ENCODE assay signal across 27 cellular contexts in the genomic region with DNA sequence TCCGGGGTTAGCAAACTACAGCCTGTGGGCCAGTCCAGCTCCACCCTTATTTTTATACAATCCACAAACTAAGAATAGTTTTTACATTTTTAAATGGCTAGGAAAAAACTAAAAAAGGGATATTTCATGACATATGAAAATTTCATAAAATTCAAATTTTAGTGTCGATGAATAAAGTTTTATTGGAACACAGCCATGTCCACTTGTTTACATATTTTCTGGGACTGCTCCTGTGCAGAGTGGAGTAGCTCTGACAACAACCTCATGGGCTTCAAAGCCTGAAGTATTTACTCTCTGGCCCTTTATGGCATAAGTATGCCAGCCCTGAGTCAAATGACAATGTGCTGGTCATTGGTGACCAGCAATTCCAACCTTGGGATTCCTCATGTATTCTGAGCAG. TPM values are rescaled to one million over a fixed set of nuclear protein-coding genes. Genes with fewer than 3 reads are reported as not detected.
A peak's percentile ranks its signal among the peaks of the same experiment; 100 is the strongest.
DNase-seq lines count a peak whose midpoint lies in the region; ATAC-seq and TF ChIP-seq lines count a peak whose summit lies in the region.
"Had no signal": no experiment of that assay in that cellular context is flagged by ENCODE, and none has a peak within 500 bp of the region (broad histone marks: within the 10 kb centered on the region; RNA-seq: fewer than 3 reads in every experiment).

No MANE protein-coding gene starts in this region.

- ATAC-seq in heart left ventricle, result no peak
- ATAC-seq in Right ventricle myocardium superior (ENCODE audit: poor library complexity), result no peak
- no peak for ATAC-seq in naive thymus-derived CD8-positive, alpha-beta T cell
- ATAC-seq in stimulated activated naive CD8-positive, alpha-beta T cell treated with anti-CD3 and anti-CD28 coated beads, Interleukin-15, amount 100 ng/mL, for 72 hours, result no peak
- ATAC-seq: foreskin keratinocyte had no signal

- intact Hi-C loops in heart left ventricle (cut with DNase I), result no loop called here
- intact Hi-C loops in Right ventricle myocardium superior (cut with DNase I), result no loop called here
- intact Hi-C loops in uterus (cut with DNase I; ENCODE audit: low total_unique reads), result no loop called here

- no peaks in the 10 kb centered on the region for H3K27me3 Mint-ChIP-seq in naive thymus-derived CD8-positive, alpha-beta T cell
- H3K27me3 Mint-ChIP-seq in stimulated activated naive CD8-positive, alpha-beta T cell treated with anti-CD3 and anti-CD28 coated beads, Interleukin-15, amount 100 ng/mL, for 72 hours, result no peaks in the 10 kb centered on the region
- H3K27me3 Mint-ChIP-seq: activated CD4-positive, alpha-beta T cell treated with anti-CD3 and anti-CD28 coated beads, Interleukin-2, amount 10 ng/mL, durations not matched to agents 7 days and 5 days had no signal

- TF ChIP-seq CTCF in heart left ventricle (IDR thresholded peaks at IDR 0.05) (no peak), uterus (IDR thresholded peaks at IDR 0.05) (no peak)

- no peaks in the 10 kb centered on the region for H3K36me3 Mint-ChIP-seq in naive thymus-derived CD8-positive, alpha-beta T cell
- H3K36me3 Mint-ChIP-seq: CD4-positive, CD25-positive, alpha-beta regulatory T cell had no signal

- no peaks in the 10 kb centered on the region for H3K9me3 Mint-ChIP-seq in naive thymus-derived CD8-positive, alpha-beta T cell
- H3K9me3 Mint-ChIP-seq in stimulated activated naive CD8-positive, alpha-beta T cell treated with anti-CD3 and anti-CD28 coated beads, Interleukin-15, amount 100 ng/mL, for 72 hours, result no peaks in the 10 kb centered on the region
- H3K9me3 Mint-ChIP-seq: activated CD4-positive, alpha-beta T cell treated with anti-CD3 and anti-CD28 coated beads, Interleukin-2, amount 10 ng/mL, durations not matched to agents 7 days and 5 days; CD4-positive, CD25-positive, alpha-beta regulatory T cell; T-helper 1 cell treated with Interleukin-12 subunit alpha and Interleukin-12 subunit beta and Interleukin-4 antibody, amounts not matched to agents 30 μg/mL and 1 μg/mL, for 36 hours had no signal

- POLR2A ChIA-PET in naive thymus-derived CD8-positive, alpha-beta T cell (lab: Charles Lee), result interaction anchor here (6.8 to 7.9 kb wide), 2 partner anchors 8 to 18 kb away, joined by 125 to 257 read pairs; a partner anchor contains a TSS

- no peaks in the 10 kb centered on the region for H3K36me3 ChIP-seq in heart left ventricle
- H3K36me3 ChIP-seq in effector memory CD4-positive, alpha-beta T cell (ENCODE audit: control insufficient read depth, insufficient read depth, low read length), result no peaks in the 10 kb centered on the region
- H3K36me3 ChIP-seq in uterus, result no peaks in the 10 kb centered on the region
- H3K36me3 ChIP-seq: adrenal gland, prostate gland had no signal

- H3K27me3 ChIP-seq in heart left ventricle (no peaks in the 10 kb centered on the region), uterus (no peaks in the 10 kb centered on the region)
- no peaks in the 10 kb centered on the region for H3K27me3 ChIP-seq in effector memory CD4-positive, alpha-beta T cell (replicated peaks; ENCODE audit: control insufficient read depth, insufficient read depth, low read length, poor library complexity, severe bottlenecking)
- H3K27me3 ChIP-seq: adrenal gland had no signal

- peaks cover 26 to 63% (median 57%) of the 10 kb centered on the region in 4 donors for H3K4me1 Mint-ChIP-seq in naive thymus-derived CD8-positive, alpha-beta T cell
- H3K4me1 Mint-ChIP-seq in stimulated activated naive CD8-positive, alpha-beta T cell treated with anti-CD3 and anti-CD28 coated beads, Interleukin-15, amount 100 ng/mL, for 72 hours, result peaks cover 49% of the 10 kb centered on the region

- WGBS in heart left ventricle, 4 donors, result 54 to 77% (median 65%) methylated on average over 2 of the region's 2 CpGs

- peak overlapping the region; percentile 69 to 93 (median 84) for H3K27ac ChIP-seq in heart left ventricle
- peak overlapping the region; percentile 68 for H3K27ac ChIP-seq in effector memory CD4-positive, alpha-beta T cell (ENCODE audit: insufficient read depth, low read length, poor library complexity, severe bottlenecking)
- peak overlapping the region; percentile 54 to 71 for H3K27ac ChIP-seq in uterus
- H3K27ac ChIP-seq: foreskin keratinocyte, KMS-11, prostate gland had no signal

- peak overlapping the region in 2 of 10 donors; percentile 10 to 41 for H3K4me3 Mint-ChIP-seq in naive thymus-derived CD8-positive, alpha-beta T cell
- H3K4me3 Mint-ChIP-seq in stimulated activated naive CD8-positive, alpha-beta T cell treated with anti-CD3 and anti-CD28 coated beads, Interleukin-15, amount 100 ng/mL, for 72 hours, result no peak overlapping the region
- H3K4me3 Mint-ChIP-seq: activated CD4-positive, alpha-beta T cell treated with anti-CD3 and anti-CD28 coated beads, Interleukin-2, amount 10 ng/mL, durations not matched to agents 7 days and 5 days; T-helper 1 cell treated with Interleukin-12 subunit alpha and Interleukin-12 subunit beta and Interleukin-4 antibody, amounts not matched to agents 30 μg/mL and 1 μg/mL, for 36 hours had no signal

- H3K27ac Mint-ChIP-seq in naive thymus-derived CD8-positive, alpha-beta T cell, result peak overlapping the region; percentile 79 to 100 (median 93)
- no peak overlapping the region for H3K27ac Mint-ChIP-seq in stimulated activated naive CD8-positive, alpha-beta T cell treated with anti-CD3 and anti-CD28 coated beads, Interleukin-15, amount 100 ng/mL, for 72 hours
- H3K27ac Mint-ChIP-seq: T-helper 1 cell treated with Interleukin-12 subunit alpha and Interleukin-12 subunit beta and Interleukin-4 antibody, amounts not matched to agents 30 μg/mL and 1 μg/mL, for 36 hours had no signal

- H3K9me3 ChIP-seq in heart left ventricle (no peaks in the 10 kb centered on the region), uterus (no peaks in the 10 kb centered on the region)
- no peaks in the 10 kb centered on the region for H3K9me3 ChIP-seq in effector memory CD4-positive, alpha-beta T cell (ENCODE audit: control insufficient read depth, low read length)
- H3K9me3 ChIP-seq: adrenal gland, prostate gland had no signal

- H3K4me1 ChIP-seq in heart left ventricle (peaks cover 0 to 78% (median 52%) of the 10 kb centered on the region in 12 donors), uterus (no peaks in the 10 kb centered on the region)
- H3K4me1 ChIP-seq in effector memory CD4-positive, alpha-beta T cell (ENCODE audit: control insufficient read depth, insufficient read depth, low read length, poor library complexity, severe bottlenecking), result peaks cover 39% of the 10 kb centered on the region
- H3K4me1 ChIP-seq: foreskin keratinocyte, prostate gland had no signal

- no peak for DNase-seq in heart left ventricle
- DNase-seq in Right ventricle myocardium superior, result no peak
- DNase-seq in effector memory CD4-positive, alpha-beta T cell, result no peak
- DNase-seq in naive thymus-derived CD8-positive, alpha-beta T cell, result no peak
- DNase-seq in uterus, result no peak
- no peak for DNase-seq in SIG-M5 (lab: John Stamatoyannopoulos, UW)
- no peak for DNase-seq in SKM-1 (lab: John Stamatoyannopoulos, UW; ENCODE audit: unreplicated experiment)
- no peak for DNase-seq in stimulated activated naive CD8-positive, alpha-beta T cell treated with anti-CD3 and anti-CD28 coated beads, Interleukin-15, amount 100 ng/mL, for 72 hours
- DNase-seq: activated CD4-positive, alpha-beta T cell treated with anti-CD3 and anti-CD28 coated beads, Interleukin-2, amount 10 ng/mL, durations not matched to agents 7 days and 5 days; activated effector memory CD4-positive, alpha-beta T cell treated with Interleukin-2 at 50 U/mL for 16 hours; adrenal gland; CD4-positive, CD25-positive, alpha-beta regulatory T cell; dermis blood vessel endothelial cell; DMS79 treated with DMSO at 0.1 percent for 48 hours; foreskin keratinocyte; kidney; mesendoderm; NCI-H1694; SHP77 treated with DMSO at 0.1 percent for 48 hours; small intestine; stimulated activated CD4-positive, alpha-beta T cell treated with anti-CD3 and anti-CD28 coated beads, Interleukin-2, amount 100 ng/mL, for 48 hours had no signal

- H3K4me3 ChIP-seq in heart left ventricle (no peak overlapping the region), uterus (no peak overlapping the region)
- no peak overlapping the region for H3K4me3 ChIP-seq in effector memory CD4-positive, alpha-beta T cell (ENCODE audit: insufficient read depth, low read depth, low read length, poor library complexity, severe bottlenecking)
- H3K4me3 ChIP-seq: adrenal gland, prostate gland had no signal

- no peak for TF ChIP-seq POLR2A in heart left ventricle (IDR thresholded peaks at IDR 0.05)
- no peak for TF ChIP-seq POLR2A in uterus (IDR thresholded peaks at IDR 0.05)

RNA-seq across cellular contexts. Expression of a gene that starts 17.2 kb away (rescaled TPM):
- 1 to 10 TPM in 8 of 9 donors, under 1 TPM in 1; 0.60 to 2.5 (median 1.7) TPM for total RNA-seq in heart left ventricle
- 1 to 10 TPM in 1 of 2 donors, under 1 TPM in 1; 0.91 to 1.1 TPM for polyA plus RNA-seq in heart left ventricle
- total RNA-seq in Right ventricle myocardium superior, result 2.4 TPM
- total RNA-seq in naive thymus-derived CD8-positive, alpha-beta T cell, result under 1 TPM; 0.52 to 0.69 TPM
- under 1 TPM; 0.21 to 0.47 (median 0.32) TPM for polyA plus RNA-seq in naive thymus-derived CD8-positive, alpha-beta T cell
- 1 to 10 TPM; 1.2 to 9.2 (median 4.5) TPM for total RNA-seq in uterus
- total RNA-seq: foreskin keratinocyte, OCI-LY7 had no signal
- polyA plus RNA-seq: CD4-positive, CD25-positive, alpha-beta regulatory T cell; foreskin keratinocyte had no signal

RNA-seq across cellular contexts. Expression of a gene that starts 24.4 kb away (rescaled TPM):
- total RNA-seq in heart left ventricle (1 to 10 TPM in 1 of 9 donors, under 1 TPM in 5, not detected in 3; 0.12 to 1.8 (median 0.47) TPM), Right ventricle myocardium superior (not detected), uterus (1 to 10 TPM in 2 of 4 donors, under 1 TPM in 1, not detected in 1; 0.95 to 3.5 (median 2.1) TPM)
- under 1 TPM; 0.17 to 0.23 TPM for polyA plus RNA-seq in heart left ventricle
- 1 to 10 TPM; 1.7 to 2.0 TPM for total RNA-seq in naive thymus-derived CD8-positive, alpha-beta T cell
- polyA plus RNA-seq in naive thymus-derived CD8-positive, alpha-beta T cell, result under 1 TPM; 0.18 to 0.23 (median 0.20) TPM
- total RNA-seq: CD4-positive, CD25-positive, alpha-beta regulatory T cell had no signal

RNA-seq across cellular contexts. Expression of a gene that starts 42.3 kb away (rescaled TPM):
- total RNA-seq in heart left ventricle (not detected), Right ventricle myocardium superior (not detected), uterus (under 1 TPM in 1 of 4 donors, not detected in 3; 0.35 TPM)
- polyA plus RNA-seq in heart left ventricle, result not detected
- total RNA-seq in naive thymus-derived CD8-positive, alpha-beta T cell, result not detected
- not detected for polyA plus RNA-seq in naive thymus-derived CD8-positive, alpha-beta T cell
- total RNA-seq: activated CD4-positive, alpha-beta T cell treated with anti-CD3 and anti-CD28 coated beads, Interleukin-2, amount 10 ng/mL, durations not matched to agents 7 days and 5 days; adrenal gland; dermis blood vessel endothelial cell; foreskin keratinocyte; H1; kidney; OCI-LY7; prostate gland; ureter had no signal
- polyA plus RNA-seq: CD4-positive, CD25-positive, alpha-beta regulatory T cell; foreskin keratinocyte; H1 had no signal

Comparison
In these comparisons a context has a peak if more than half of its experiments do, and no peak if none do; other contexts are left out.
1. H3K27ac Mint-ChIP-seq: peak in naive thymus-derived CD8-positive, alpha-beta T cell (10 of 10); none in stimulated activated naive CD8-positive, alpha-beta T cell treated with anti-CD3 and anti-CD28 coated beads, Interleukin-15, amount 100 ng/mL, for 72 hours (0 of 2).
2. Peak in every context shown above with its lines, with median percentiles within 50 percentile points of each other: H3K27ac ChIP-seq.